1 cellular context compared by ENCODE assay signal in genomic region chr1:40059292-40059959, GRCh38.
TF ChIP-seq lines count a peak whose summit lies in the region.

No MANE protein-coding gene starts in this region.

TF ChIP-seq in HepG2, 621 proteins besides CTCF, POLR2A, EP300 and RAD21:
- TF ChIP-seq ELF3 (CRISPR knock-in tag; IDR thresholded peaks at IDR 0.05) (peak; percentile 97), MED1 (CRISPR knock-in tag; IDR thresholded peaks at IDR 0.05) (peak; percentile 60; the same call in 1 of the 2 replicates), GABPA (IDR thresholded peaks at IDR 0.05; ENCODE audit: low read depth, low read length) (no peak), GABPA (CRISPR knock-in tag; IDR thresholded peaks at IDR 0.05; ENCODE audit: low read depth) (peak; percentile 48), CEBPG (CRISPR knock-in tag; IDR thresholded peaks at IDR 0.05) (peak; percentile 79), FOXP4 (CRISPR knock-in tag; IDR thresholded peaks at IDR 0.05) (0 out of 2 replicates have a peak, but pooled peaks have one; percentile 33), RFXAP (CRISPR knock-in tag; IDR thresholded peaks at IDR 0.05; ENCODE audit: borderline replicate concordance) (no peak), NFIC (IDR thresholded peaks at IDR 0.05; ENCODE audit: low read length) (peak; percentile 29; the same call in 1 of the 2 replicates), CEBPB (IDR thresholded peaks at IDR 0.05; ENCODE audit: borderline replicate concordance, low read depth, low read length) (peak; percentile 33; the same call in 1 of the 2 replicates), NCOA2 (CRISPR knock-in tag; IDR thresholded peaks at IDR 0.05) (peak; percentile 39; the same call in 1 of the 2 replicates), ZNF781 (CRISPR knock-in tag; IDR thresholded peaks at IDR 0.05; ENCODE audit: borderline replicate concordance, not compliant biosample characterization) (no peak), ETV5 (CRISPR knock-in tag; IDR thresholded peaks at IDR 0.05; ENCODE audit: borderline replicate concordance) (peak; percentile 67; the same call in 1 of the 2 replicates), MIXL1 (CRISPR knock-in tag; IDR thresholded peaks at IDR 0.05) (0 out of 2 replicates have a peak, but pooled peaks have one; percentile 22), ATF4 (CRISPR knock-in tag; IDR thresholded peaks at IDR 0.05) (peak in 1 of 2 experiments; percentile 61; a peak in 1 of 4 replicates), ARID5B (CRISPR knock-in tag; IDR thresholded peaks at IDR 0.05) (peak; percentile 52), SAP130 (CRISPR knock-in tag; IDR thresholded peaks at IDR 0.05; ENCODE audit: low read depth) (0 out of 2 replicates have a peak, but pooled peaks have one; percentile 20), HNF4G (IDR thresholded peaks at IDR 0.05; ENCODE audit: borderline replicate concordance, low read depth, low read length) (no peak), HNF4G (CRISPR knock-in tag; IDR thresholded peaks at IDR 0.05; ENCODE audit: borderline replicate concordance, low read depth) (no peak), MIER3 (CRISPR knock-in tag; IDR thresholded peaks at IDR 0.05; ENCODE audit: borderline replicate concordance) (0 out of 2 replicates have a peak, but pooled peaks have one; percentile 26), CREB1 (IDR thresholded peaks at IDR 0.05) (no peak), CREB1 (CRISPR knock-in tag; IDR thresholded peaks at IDR 0.05) (peak; percentile 25; the same call in 1 of the 2 replicates), SOX5 (CRISPR knock-in tag; IDR thresholded peaks at IDR 0.05; ENCODE audit: borderline replicate concordance) (peak; percentile 45; the same call in 1 of the 2 replicates), TOE1 (CRISPR knock-in tag; IDR thresholded peaks at IDR 0.05) (no peak), ZNF414 (CRISPR knock-in tag; IDR thresholded peaks at IDR 0.05) (no peak), ISL2 (CRISPR knock-in tag; IDR thresholded peaks at IDR 0.05) (0 out of 2 replicates have a peak, but pooled peaks have one; percentile 16), SOX13 (IDR thresholded peaks at IDR 0.05) (no peak), SOX13 (CRISPR knock-in tag; conservative IDR thresholded peaks at IDR 0.05 in 1 of 2, IDR thresholded peaks at IDR 0.05 in 1 of 2) (peak in 1 of 2 experiments; percentile 34; a peak in 1 of 4 replicates), ZGPAT (CRISPR knock-in tag; IDR thresholded peaks at IDR 0.05) (0 out of 2 replicates have a peak, but pooled peaks have one; percentile 5), PAXIP1 (CRISPR knock-in tag; conservative IDR thresholded peaks at IDR 0.05) (peak; percentile 45)
